1 cellular context compared by ENCODE assay signal in genomic region chr16:19717781-19718623, GRCh38.
A peak's percentile ranks its signal among the peaks of the same experiment; 100 is the strongest.
TF ChIP-seq lines count a peak whose summit lies in the region.

TSS of gene IQCK (plus strand) at chr16:19718271. CDS start at chr16:19718307, 36 bp downstream.
A gene with protein sequence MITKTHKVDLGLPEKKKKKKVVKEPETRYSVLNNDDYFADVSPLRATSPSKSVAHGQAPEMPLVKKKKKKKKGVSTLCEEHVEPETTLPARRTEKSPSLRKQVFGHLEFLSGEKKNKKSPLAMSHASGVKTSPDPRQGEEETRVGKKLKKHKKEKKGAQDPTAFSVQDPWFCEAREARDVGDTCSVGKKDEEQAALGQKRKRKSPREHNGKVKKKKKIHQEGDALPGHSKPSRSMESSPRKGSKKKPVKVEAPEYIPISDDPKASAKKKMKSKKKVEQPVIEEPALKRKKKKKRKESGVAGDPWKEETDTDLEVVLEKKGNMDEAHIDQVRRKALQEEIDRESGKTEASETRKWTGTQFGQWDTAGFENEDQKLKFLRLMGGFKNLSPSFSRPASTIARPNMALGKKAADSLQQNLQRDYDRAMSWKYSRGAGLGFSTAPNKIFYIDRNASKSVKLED (minus strand): TSS chr16:19718227. CDS start chr16:19715035, 3,192 bp downstream.

TF ChIP-seq in HepG2, 621 proteins besides CTCF, POLR2A, EP300 and RAD21 (continued from another document and continues in another):
- TF ChIP-seq ZNF724P (CRISPR knock-in tag; IDR thresholded peaks at IDR 0.05; ENCODE audit: borderline replicate concordance) (peak; percentile 96; the same call in 1 of the 2 replicates), ZNF253 (CRISPR knock-in tag; IDR thresholded peaks at IDR 0.05; ENCODE audit: borderline replicate concordance) (peak; percentile 86; the same call in 1 of the 2 replicates), MTF2 (CRISPR knock-in tag; IDR thresholded peaks at IDR 0.05; ENCODE audit: borderline replicate concordance) (peak; percentile 73; the same call in 1 of the 2 replicates), ZNF124 (CRISPR knock-in tag; IDR thresholded peaks at IDR 0.05) (no peak; the same call in none of the 2 replicates), RFXANK (CRISPR knock-in tag; IDR thresholded peaks at IDR 0.05) (no peak), ZC3H4 (CRISPR knock-in tag; IDR thresholded peaks at IDR 0.05; ENCODE audit: borderline replicate concordance) (peak; percentile 51; the same call in 1 of the 2 replicates), ZNF160 (CRISPR knock-in tag; IDR thresholded peaks at IDR 0.05) (peak; percentile 49; the same call in 1 of the 2 replicates), NCOR1 (IDR thresholded peaks at IDR 0.05; ENCODE audit: borderline replicate concordance, low read length) (peak; percentile 20; the same call in 1 of the 2 replicates), ZNF317 (CRISPR knock-in tag; IDR thresholded peaks at IDR 0.05) (peak; percentile 89), ZNF235 (CRISPR knock-in tag; IDR thresholded peaks at IDR 0.05; ENCODE audit: borderline replicate concordance) (peak; percentile 96; the same call in 1 of the 2 replicates), IRF1 (CRISPR knock-in tag; IDR thresholded peaks at IDR 0.05; ENCODE audit: low read depth) (peak; percentile 95), TBL1XR1 (IDR thresholded peaks at IDR 0.05; ENCODE audit: borderline replicate concordance, low read length, partially characterized antibody) (peak; percentile 79), ZNF570 (CRISPR knock-in tag; IDR thresholded peaks at IDR 0.05; ENCODE audit: borderline replicate concordance) (0 out of 2 replicates have a peak, but pooled peaks have one; percentile 74), TIGD3 (CRISPR knock-in tag; IDR thresholded peaks at IDR 0.05; ENCODE audit: borderline replicate concordance) (peak; percentile 86; the same call in 1 of the 2 replicates), MIER3 (CRISPR knock-in tag; IDR thresholded peaks at IDR 0.05; ENCODE audit: borderline replicate concordance) (peak; percentile 92; the same call in 1 of the 2 replicates), ZNF230 (CRISPR knock-in tag; IDR thresholded peaks at IDR 0.05) (peak; percentile 99), ARID2 (CRISPR knock-in tag; IDR thresholded peaks at IDR 0.05; ENCODE audit: borderline replicate concordance) (no peak), ZNF558 (CRISPR knock-in tag; IDR thresholded peaks at IDR 0.05; ENCODE audit: borderline replicate concordance) (peak; percentile 71; the same call in 1 of the 2 replicates), GATA4 (IDR thresholded peaks at IDR 0.05; ENCODE audit: borderline replicate concordance, low read depth) (peak; percentile 57; the same call in 1 of the 2 replicates), ZNF589 (CRISPR knock-in tag; conservative IDR thresholded peaks at IDR 0.05) (no peak), CHD4 (IDR thresholded peaks at IDR 0.05; ENCODE audit: borderline replicate concordance, low read length) (no peak), POLR2AphosphoS2 (IDR thresholded peaks at IDR 0.05; ENCODE audit: low read depth, low read length) (no peak), RXRA (CRISPR knock-in tag; IDR thresholded peaks at IDR 0.05) (peak; percentile 90), TEAD3 (CRISPR knock-in tag; optimal IDR thresholded peaks at IDR 0.05; ENCODE audit: borderline replicate concordance) (peak; percentile 66), BHLHE40 (IDR thresholded peaks at IDR 0.05; ENCODE audit: low read length) (peak; percentile 79; the same call in 1 of the 2 replicates), ZNF841 (CRISPR knock-in tag; IDR thresholded peaks at IDR 0.05; ENCODE audit: borderline replicate concordance) (no peak), ZMAT3 (CRISPR knock-in tag; conservative IDR thresholded peaks at IDR 0.05) (peak; percentile 62; the same call in 1 of the 2 replicates), MEF2D (CRISPR knock-in tag; IDR thresholded peaks at IDR 0.05) (peak; percentile 93), ZNF329 (CRISPR knock-in tag; IDR thresholded peaks at IDR 0.05; ENCODE audit: low read depth) (peak; percentile 88; the same call in 1 of the 2 replicates), ZKSCAN1 (IDR thresholded peaks at IDR 0.05; ENCODE audit: low read length) (no peak), ZFP1 (CRISPR knock-in tag; IDR thresholded peaks at IDR 0.05) (peak; percentile 60; the same call in 1 of the 2 replicates), ZNF83 (CRISPR knock-in tag; IDR thresholded peaks at IDR 0.05; ENCODE audit: borderline replicate concordance) (peak; percentile 88; the same call in 1 of the 2 replicates), SCMH1 (CRISPR knock-in tag; IDR thresholded peaks at IDR 0.05; ENCODE audit: borderline replicate concordance) (no peak)
- TF ChIP-seq, protein P1, sequence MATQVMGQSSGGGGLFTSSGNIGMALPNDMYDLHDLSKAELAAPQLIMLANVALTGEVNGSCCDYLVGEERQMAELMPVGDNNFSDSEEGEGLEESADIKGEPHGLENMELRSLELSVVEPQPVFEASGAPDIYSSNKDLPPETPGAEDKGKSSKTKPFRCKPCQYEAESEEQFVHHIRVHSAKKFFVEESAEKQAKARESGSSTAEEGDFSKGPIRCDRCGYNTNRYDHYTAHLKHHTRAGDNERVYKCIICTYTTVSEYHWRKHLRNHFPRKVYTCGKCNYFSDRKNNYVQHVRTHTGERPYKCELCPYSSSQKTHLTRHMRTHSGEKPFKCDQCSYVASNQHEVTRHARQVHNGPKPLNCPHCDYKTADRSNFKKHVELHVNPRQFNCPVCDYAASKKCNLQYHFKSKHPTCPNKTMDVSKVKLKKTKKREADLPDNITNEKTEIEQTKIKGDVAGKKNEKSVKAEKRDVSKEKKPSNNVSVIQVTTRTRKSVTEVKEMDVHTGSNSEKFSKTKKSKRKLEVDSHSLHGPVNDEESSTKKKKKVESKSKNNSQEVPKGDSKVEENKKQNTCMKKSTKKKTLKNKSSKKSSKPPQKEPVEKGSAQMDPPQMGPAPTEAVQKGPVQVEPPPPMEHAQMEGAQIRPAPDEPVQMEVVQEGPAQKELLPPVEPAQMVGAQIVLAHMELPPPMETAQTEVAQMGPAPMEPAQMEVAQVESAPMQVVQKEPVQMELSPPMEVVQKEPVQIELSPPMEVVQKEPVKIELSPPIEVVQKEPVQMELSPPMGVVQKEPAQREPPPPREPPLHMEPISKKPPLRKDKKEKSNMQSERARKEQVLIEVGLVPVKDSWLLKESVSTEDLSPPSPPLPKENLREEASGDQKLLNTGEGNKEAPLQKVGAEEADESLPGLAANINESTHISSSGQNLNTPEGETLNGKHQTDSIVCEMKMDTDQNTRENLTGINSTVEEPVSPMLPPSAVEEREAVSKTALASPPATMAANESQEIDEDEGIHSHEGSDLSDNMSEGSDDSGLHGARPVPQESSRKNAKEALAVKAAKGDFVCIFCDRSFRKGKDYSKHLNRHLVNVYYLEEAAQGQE (IDR thresholded peaks at IDR 0.05; ENCODE audit: borderline replicate concordance in 1 of 2, low read depth in 1 of 2, low read length in 2 of 2), result 0 out of 4 replicates have a peak, but pooled peaks of 1 of the 2 experiments have one; percentile 12
- TF ChIP-seq, protein P2, sequence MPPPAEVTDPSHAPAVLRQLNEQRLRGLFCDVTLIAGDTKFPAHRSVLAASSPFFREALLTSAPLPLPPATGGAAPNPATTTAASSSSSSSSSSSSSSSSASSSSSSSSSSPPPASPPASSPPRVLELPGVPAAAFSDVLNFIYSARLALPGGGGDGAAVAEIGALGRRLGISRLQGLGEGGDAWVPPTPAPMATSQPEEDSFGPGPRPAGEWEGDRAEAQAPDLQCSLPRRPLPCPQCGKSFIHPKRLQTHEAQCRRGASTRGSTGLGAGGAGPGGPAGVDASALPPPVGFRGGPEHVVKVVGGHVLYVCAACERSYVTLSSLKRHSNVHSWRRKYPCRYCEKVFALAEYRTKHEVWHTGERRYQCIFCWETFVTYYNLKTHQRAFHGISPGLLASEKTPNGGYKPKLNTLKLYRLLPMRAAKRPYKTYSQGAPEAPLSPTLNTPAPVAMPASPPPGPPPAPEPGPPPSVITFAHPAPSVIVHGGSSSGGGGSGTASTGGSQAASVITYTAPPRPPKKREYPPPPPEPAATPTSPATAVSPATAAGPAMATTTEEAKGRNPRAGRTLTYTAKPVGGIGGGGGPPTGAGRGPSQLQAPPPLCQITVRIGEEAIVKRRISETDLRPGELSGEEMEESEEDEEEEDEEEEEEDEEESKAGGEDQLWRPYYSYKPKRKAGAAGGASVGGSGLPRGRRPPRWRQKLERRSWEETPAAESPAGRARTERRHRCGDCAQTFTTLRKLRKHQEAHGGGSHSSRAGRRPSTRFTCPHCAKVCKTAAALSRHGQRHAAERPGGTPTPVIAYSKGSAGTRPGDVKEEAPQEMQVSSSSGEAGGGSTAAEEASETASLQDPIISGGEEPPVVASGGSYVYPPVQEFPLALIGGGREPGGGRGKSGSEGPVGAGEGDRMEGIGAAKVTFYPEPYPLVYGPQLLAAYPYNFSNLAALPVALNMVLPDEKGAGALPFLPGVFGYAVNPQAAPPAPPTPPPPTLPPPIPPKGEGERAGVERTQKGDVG (CRISPR knock-in tag; IDR thresholded peaks at IDR 0.05; ENCODE audit: borderline replicate concordance), result peak; percentile 98
- TF ChIP-seq, protein P3, sequence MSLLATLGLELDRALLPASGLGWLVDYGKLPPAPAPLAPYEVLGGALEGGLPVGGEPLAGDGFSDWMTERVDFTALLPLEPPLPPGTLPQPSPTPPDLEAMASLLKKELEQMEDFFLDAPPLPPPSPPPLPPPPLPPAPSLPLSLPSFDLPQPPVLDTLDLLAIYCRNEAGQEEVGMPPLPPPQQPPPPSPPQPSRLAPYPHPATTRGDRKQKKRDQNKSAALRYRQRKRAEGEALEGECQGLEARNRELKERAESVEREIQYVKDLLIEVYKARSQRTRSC (CRISPR knock-in tag; IDR thresholded peaks at IDR 0.05; ENCODE audit: low read depth), result peak; percentile 88; the same call in 1 of the 2 replicates
- TF ChIP-seq, protein P4, sequence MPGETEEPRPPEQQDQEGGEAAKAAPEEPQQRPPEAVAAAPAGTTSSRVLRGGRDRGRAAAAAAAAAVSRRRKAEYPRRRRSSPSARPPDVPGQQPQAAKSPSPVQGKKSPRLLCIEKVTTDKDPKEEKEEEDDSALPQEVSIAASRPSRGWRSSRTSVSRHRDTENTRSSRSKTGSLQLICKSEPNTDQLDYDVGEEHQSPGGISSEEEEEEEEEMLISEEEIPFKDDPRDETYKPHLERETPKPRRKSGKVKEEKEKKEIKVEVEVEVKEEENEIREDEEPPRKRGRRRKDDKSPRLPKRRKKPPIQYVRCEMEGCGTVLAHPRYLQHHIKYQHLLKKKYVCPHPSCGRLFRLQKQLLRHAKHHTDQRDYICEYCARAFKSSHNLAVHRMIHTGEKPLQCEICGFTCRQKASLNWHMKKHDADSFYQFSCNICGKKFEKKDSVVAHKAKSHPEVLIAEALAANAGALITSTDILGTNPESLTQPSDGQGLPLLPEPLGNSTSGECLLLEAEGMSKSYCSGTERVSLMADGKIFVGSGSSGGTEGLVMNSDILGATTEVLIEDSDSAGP (CRISPR knock-in tag; IDR thresholded peaks at IDR 0.05; ENCODE audit: borderline replicate concordance), result peak; percentile 97
- TF ChIP-seq, protein P5, sequence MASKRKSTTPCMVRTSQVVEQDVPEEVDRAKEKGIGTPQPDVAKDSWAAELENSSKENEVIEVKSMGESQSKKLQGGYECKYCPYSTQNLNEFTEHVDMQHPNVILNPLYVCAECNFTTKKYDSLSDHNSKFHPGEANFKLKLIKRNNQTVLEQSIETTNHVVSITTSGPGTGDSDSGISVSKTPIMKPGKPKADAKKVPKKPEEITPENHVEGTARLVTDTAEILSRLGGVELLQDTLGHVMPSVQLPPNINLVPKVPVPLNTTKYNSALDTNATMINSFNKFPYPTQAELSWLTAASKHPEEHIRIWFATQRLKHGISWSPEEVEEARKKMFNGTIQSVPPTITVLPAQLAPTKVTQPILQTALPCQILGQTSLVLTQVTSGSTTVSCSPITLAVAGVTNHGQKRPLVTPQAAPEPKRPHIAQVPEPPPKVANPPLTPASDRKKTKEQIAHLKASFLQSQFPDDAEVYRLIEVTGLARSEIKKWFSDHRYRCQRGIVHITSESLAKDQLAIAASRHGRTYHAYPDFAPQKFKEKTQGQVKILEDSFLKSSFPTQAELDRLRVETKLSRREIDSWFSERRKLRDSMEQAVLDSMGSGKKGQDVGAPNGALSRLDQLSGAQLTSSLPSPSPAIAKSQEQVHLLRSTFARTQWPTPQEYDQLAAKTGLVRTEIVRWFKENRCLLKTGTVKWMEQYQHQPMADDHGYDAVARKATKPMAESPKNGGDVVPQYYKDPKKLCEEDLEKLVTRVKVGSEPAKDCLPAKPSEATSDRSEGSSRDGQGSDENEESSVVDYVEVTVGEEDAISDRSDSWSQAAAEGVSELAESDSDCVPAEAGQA (IDR thresholded peaks at IDR 0.05; ENCODE audit: low read depth), result peak; percentile 96
- TF ChIP-seq, protein P5 (CRISPR knock-in tag; IDR thresholded peaks at IDR 0.05; ENCODE audit: borderline replicate concordance), result no peak; the same call in 1 of the 2 replicates
